20 cellular contexts compared by ENCODE assay signal in the genomic region with DNA sequence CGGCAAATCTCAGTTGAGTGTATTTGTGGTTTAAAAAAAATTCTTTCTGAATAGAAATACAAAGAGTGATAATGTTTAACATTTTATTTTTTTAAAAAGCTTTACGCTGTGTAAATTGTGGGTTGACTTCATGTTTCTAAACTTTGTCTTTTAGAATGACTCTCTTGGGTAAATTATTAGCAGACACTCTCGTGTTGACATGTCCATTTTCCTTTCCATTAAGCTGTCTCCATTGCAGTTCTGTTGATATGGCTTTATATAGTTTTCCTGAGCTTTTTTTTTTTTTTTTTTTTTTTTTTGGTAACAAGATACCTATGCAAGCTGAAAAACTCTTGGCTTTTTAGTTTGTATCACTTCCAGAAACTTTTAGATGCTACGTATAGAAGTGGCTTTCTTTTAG.
DNase-seq lines count a peak whose midpoint lies in the region; ATAC-seq, FAIRE-seq and TF ChIP-seq lines count a peak whose summit lies in the region.
"Had no signal": no experiment of that assay in that cellular context is flagged by ENCODE, and none has a peak within 500 bp of the region (broad histone marks: within the 10 kb centered on the region; RNA-seq: fewer than 3 reads in every experiment).

No MANE protein-coding gene starts in this region.

- FAIRE-seq in A549 (lab: Jason Lieb, UNC): no peak
- FAIRE-seq: GM12878 had no signal

- no peaks in the 10 kb centered on the region for H3K27me3 ChIP-seq in colonic mucosa
- H3K27me3 ChIP-seq: BLaER1 had no signal

- TF ChIP-seq CTCF in A549 (IDR thresholded peaks at IDR 0.05) (no peak), chondrocyte (IDR thresholded peaks at IDR 0.05) (no peak), nephron (IDR thresholded peaks at IDR 0.05; ENCODE audit: unreplicated experiment in 3 of 3) (no peak), colonic mucosa (IDR thresholded peaks at IDR 0.05) (no peak)

- peaks cover 80% of the 10 kb centered on the region for H3K4me1 Mint-ChIP-seq in chondrocyte (ENCODE audit: low read depth)
- peaks cover 49% of the 10 kb centered on the region for H3K4me1 Mint-ChIP-seq in nephron

- WGBS in A549 (ENCODE audit: missing lambda C conversion rate): 76% methylated on average over 4 of the region's 4 CpGs

- H3K27ac ChIP-seq in A549 (no peak overlapping the region), colonic mucosa (no peak overlapping the region)
- H3K27ac ChIP-seq: 22Rv1, BLaER1, HL-60 had no signal

- no peak for TF ChIP-seq EP300 in A549 (IDR thresholded peaks at IDR 0.05)

- H3K4me1 ChIP-seq in A549 (peaks cover 65% of the 10 kb centered on the region), colonic mucosa (peaks cover 9% of the 10 kb centered on the region)

- H3K9me3 Mint-ChIP-seq in chondrocyte (ENCODE audit: low read depth) (no peaks in the 10 kb centered on the region), nephron (no peaks in the 10 kb centered on the region)
- H3K9me3 Mint-ChIP-seq: GM23338 had no signal

- intact Hi-C loops in colonic mucosa (cut with DNase I): no loop called here

- no peaks in the 10 kb centered on the region for H3K27me3 Mint-ChIP-seq in chondrocyte (ENCODE audit: low read depth)
- H3K27me3 Mint-ChIP-seq in nephron (ENCODE audit: low read depth): no peaks in the 10 kb centered on the region

- DNase-seq in A549 (ENCODE audit: low read depth in 1 of 2, low spot score in 1 of 2) (no peak), chondrocyte (ENCODE audit: low spot score) (no peak), nucleus accumbens (lab: John Stamatoyannopoulos, UW) (no peak), mesenteric fat pad (ENCODE audit: low spot score) (no peak), DMS 273 treated with DMSO at 0.1 percent for 48 hours (lab: John Stamatoyannopoulos, UW) (no peak), colonic mucosa (no peak)
- DNase-seq: CD4-positive, alpha-beta memory T cell; DMS53; DND-41; EL; H7 had no signal

- no peak for TF ChIP-seq POLR2A in A549 (IDR thresholded peaks at IDR 0.05; ENCODE audit: low read length)

- H3K9ac ChIP-seq in colonic mucosa (ENCODE audit: low read depth in 2 of 2, low read length in 2 of 2): no peak overlapping the region
- H3K9ac ChIP-seq: BLaER1 had no signal

- H3K36me3 Mint-ChIP-seq in chondrocyte (ENCODE audit: low read depth) (no peaks in the 10 kb centered on the region), nephron (ENCODE audit: low read depth) (no peaks in the 10 kb centered on the region)
- H3K36me3 Mint-ChIP-seq: CD14-positive monocyte; CD4-positive, alpha-beta memory T cell had no signal

- H3K9me3 ChIP-seq in A549 (no peaks in the 10 kb centered on the region), colonic mucosa (no peaks in the 10 kb centered on the region)
- H3K9me3 ChIP-seq: BLaER1 had no signal

- POLR2A ChIA-PET in A549 (lab: Yijun Ruan, JAX): no interaction called here

- H3K4me3 Mint-ChIP-seq in chondrocyte (ENCODE audit: unreplicated experiment) (no peak overlapping the region), nephron (no peak overlapping the region)
- H3K4me3 Mint-ChIP-seq: CD14-positive monocyte; CD4-positive, alpha-beta memory T cell; GM23338 had no signal

- TF ChIP-seq RAD21 in A549 (conservative IDR thresholded peaks at IDR 0.05 in 1 of 2, IDR thresholded peaks at IDR 0.05 in 1 of 2): no peak

- 0 out of 3 replicates have a peak overlapping the region, but pooled peaks have one; percentile 4 for H3K4me2 ChIP-seq in A549
- H3K4me2 ChIP-seq: BLaER1, GM23338 had no signal

- ATAC-seq in A549: no peak
- ATAC-seq in HG02678 (IDR thresholded peaks at IDR 0.05; ENCODE audit: unreplicated experiment): peak; percentile 57
- ATAC-seq: GM23338, HCT116 had no signal

- CTCF ChIA-PET in A549 (lab: Yijun Ruan, JAX): interaction anchor here (0.7 to 4.1 kb wide), 7 partner anchors 9 to 81 kb away, joined by 3 to 16 read pairs (median 3); no protein-coding TSS in a partner anchor

- H3K36me3 ChIP-seq in colonic mucosa: no peaks in the 10 kb centered on the region

- no peak overlapping the region for H3K4me3 ChIP-seq in A549
- H3K4me3 ChIP-seq in colonic mucosa: no peak overlapping the region
- H3K4me3 ChIP-seq: BLaER1, GM12878, GM23338 had no signal

- H3K27ac Mint-ChIP-seq in chondrocyte (ENCODE audit: unreplicated experiment) (peak overlapping the region; percentile 55), nephron (peak overlapping the region; percentile 15 to 46 (median 28))
- H3K27ac Mint-ChIP-seq: CD14-positive monocyte; CD4-positive, alpha-beta memory T cell; GM23338 had no signal

TF ChIP-seq in A549, 52 proteins besides CTCF, POLR2A, EP300 and RAD21:
- no peak for TF ChIP-seq SREBF2 (IDR thresholded peaks at IDR 0.05)
- TF ChIP-seq BHLHE40 (IDR thresholded peaks at IDR 0.05; ENCODE audit: low read depth, low read length): no peak
- TF ChIP-seq RCOR1 (IDR thresholded peaks at IDR 0.05; ENCODE audit: low read depth, low read length): no peak
- no peak for TF ChIP-seq ZC3H11A (IDR thresholded peaks at IDR 0.05)
- no peak for TF ChIP-seq TP53 (CRISPR knock-in tag; IDR thresholded peaks at IDR 0.05)
- TF ChIP-seq, protein P1, sequence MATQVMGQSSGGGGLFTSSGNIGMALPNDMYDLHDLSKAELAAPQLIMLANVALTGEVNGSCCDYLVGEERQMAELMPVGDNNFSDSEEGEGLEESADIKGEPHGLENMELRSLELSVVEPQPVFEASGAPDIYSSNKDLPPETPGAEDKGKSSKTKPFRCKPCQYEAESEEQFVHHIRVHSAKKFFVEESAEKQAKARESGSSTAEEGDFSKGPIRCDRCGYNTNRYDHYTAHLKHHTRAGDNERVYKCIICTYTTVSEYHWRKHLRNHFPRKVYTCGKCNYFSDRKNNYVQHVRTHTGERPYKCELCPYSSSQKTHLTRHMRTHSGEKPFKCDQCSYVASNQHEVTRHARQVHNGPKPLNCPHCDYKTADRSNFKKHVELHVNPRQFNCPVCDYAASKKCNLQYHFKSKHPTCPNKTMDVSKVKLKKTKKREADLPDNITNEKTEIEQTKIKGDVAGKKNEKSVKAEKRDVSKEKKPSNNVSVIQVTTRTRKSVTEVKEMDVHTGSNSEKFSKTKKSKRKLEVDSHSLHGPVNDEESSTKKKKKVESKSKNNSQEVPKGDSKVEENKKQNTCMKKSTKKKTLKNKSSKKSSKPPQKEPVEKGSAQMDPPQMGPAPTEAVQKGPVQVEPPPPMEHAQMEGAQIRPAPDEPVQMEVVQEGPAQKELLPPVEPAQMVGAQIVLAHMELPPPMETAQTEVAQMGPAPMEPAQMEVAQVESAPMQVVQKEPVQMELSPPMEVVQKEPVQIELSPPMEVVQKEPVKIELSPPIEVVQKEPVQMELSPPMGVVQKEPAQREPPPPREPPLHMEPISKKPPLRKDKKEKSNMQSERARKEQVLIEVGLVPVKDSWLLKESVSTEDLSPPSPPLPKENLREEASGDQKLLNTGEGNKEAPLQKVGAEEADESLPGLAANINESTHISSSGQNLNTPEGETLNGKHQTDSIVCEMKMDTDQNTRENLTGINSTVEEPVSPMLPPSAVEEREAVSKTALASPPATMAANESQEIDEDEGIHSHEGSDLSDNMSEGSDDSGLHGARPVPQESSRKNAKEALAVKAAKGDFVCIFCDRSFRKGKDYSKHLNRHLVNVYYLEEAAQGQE (IDR thresholded peaks at IDR 0.05): no peak
- no peak for TF ChIP-seq NR3C1 (IDR thresholded peaks at IDR 0.05)
- no peak for TF ChIP-seq KDM5A (IDR thresholded peaks at IDR 0.05)
- TF ChIP-seq, protein P2, sequence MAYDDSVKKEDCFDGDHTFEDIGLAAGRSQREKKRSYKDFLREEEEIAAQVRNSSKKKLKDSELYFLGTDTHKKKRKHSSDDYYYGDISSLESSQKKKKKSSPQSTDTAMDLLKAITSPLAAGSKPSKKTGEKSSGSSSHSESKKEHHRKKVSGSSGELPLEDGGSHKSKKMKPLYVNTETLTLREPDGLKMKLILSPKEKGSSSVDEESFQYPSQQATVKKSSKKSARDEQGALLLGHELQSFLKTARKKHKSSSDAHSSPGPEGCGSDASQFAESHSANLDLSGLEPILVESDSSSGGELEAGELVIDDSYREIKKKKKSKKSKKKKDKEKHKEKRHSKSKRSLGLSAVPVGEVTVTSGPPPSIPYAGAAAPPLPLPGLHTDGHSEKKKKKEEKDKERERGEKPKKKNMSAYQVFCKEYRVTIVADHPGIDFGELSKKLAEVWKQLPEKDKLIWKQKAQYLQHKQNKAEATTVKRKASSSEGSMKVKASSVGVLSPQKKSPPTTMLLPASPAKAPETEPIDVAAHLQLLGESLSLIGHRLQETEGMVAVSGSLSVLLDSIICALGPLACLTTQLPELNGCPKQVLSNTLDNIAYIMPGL (CRISPR knock-in tag; IDR thresholded peaks at IDR 0.05; ENCODE audit: borderline replicate concordance): no peak
- TF ChIP-seq FOSL2 (IDR thresholded peaks at IDR 0.05): no peak
- no peak for TF ChIP-seq FOSL2 (CRISPR knock-in tag; IDR thresholded peaks at IDR 0.05)
- no peak for TF ChIP-seq POLR2AphosphoS2 (conservative IDR thresholded peaks at IDR 0.05; ENCODE audit: low read length)
